Comparison of ENCODE assay signal across 29 cellular contexts in genomic region chr5:179438041-179438441, GRCh38.
DNase-seq lines count a peak whose midpoint lies in the region; ATAC-seq and TF ChIP-seq lines count a peak whose summit lies in the region.
"Had no signal": no experiment of that assay in that cellular context is flagged by ENCODE, and none has a peak within 500 bp of the region (broad histone marks: within the 10 kb centered on the region; RNA-seq: fewer than 3 reads in every experiment).

No MANE protein-coding gene starts in this region.

- no peak for TF ChIP-seq CTCF in GM23338 (conservative IDR thresholded peaks at IDR 0.05; ENCODE audit: low read depth in 2 of 2)

- H3K27ac Mint-ChIP-seq in GM23338: no peak overlapping the region
- H3K27ac Mint-ChIP-seq: activated CD4-positive, alpha-beta memory T cell treated with anti-CD3 and anti-CD28 coated beads, Interleukin-2, amount 10 ng/mL, durations not matched to agents 7 days and 5 days; CD4-positive, alpha-beta T cell; immature natural killer cell; natural killer cell; stimulated activated naive CD8-positive, alpha-beta T cell treated with anti-CD3 and anti-CD28 coated beads, Interleukin-15, Interleukin-2, amounts not matched to agents 100 ng/mL and 50 ng/mL, for 24 hours; T-helper 2 cell treated with Interferon-gamma antibody and Interleukin-4, amounts not matched to agents 5 μg/mL and 100 μg/mL, for 36 hours; WTC11 had no signal

- in situ Hi-C loops in ACHN (cut with HindIII; ENCODE audit: low pct_ligation_motif_present, low pct_unique_long_range_greater_than_20kb, low sequenced_read_pairs): no loop called here

- no peaks in the 10 kb centered on the region for H3K4me1 Mint-ChIP-seq in GM23338
- H3K4me1 Mint-ChIP-seq: activated CD4-positive, alpha-beta memory T cell treated with anti-CD3 and anti-CD28 coated beads, Interleukin-2, amount 10 ng/mL, durations not matched to agents 7 days and 5 days; central memory CD8-positive, alpha-beta T cell; immature natural killer cell; natural killer cell; WTC11 had no signal

- no peaks in the 10 kb centered on the region for H4K20me1 ChIP-seq in GM23338 (replicated peaks; ENCODE audit: insufficient read depth)

- H4K8ac ChIP-seq in trophoblast cell (ENCODE audit: low read depth, low read length): peak overlapping the region; percentile 40

- peak overlapping the region; percentile 12 for H3K18ac ChIP-seq in trophoblast cell (ENCODE audit: low read length)

- H3K9me3 Mint-ChIP-seq in GM23338: peaks cover 27% of the 10 kb centered on the region
- H3K9me3 Mint-ChIP-seq: central memory CD8-positive, alpha-beta T cell had no signal

- H3K4me2 ChIP-seq in GM23338 (no peak overlapping the region), trophoblast cell (ENCODE audit: low read length) (no peak overlapping the region)

- H2BK12ac ChIP-seq in trophoblast cell (ENCODE audit: low read length): peak overlapping the region; percentile 61

- H3K27me3 ChIP-seq in GM23338 (ENCODE audit: insufficient read depth): no peaks in the 10 kb centered on the region
- H3K27me3 ChIP-seq in trophoblast cell (ENCODE audit: insufficient read depth, low read length): no peaks in the 10 kb centered on the region
- H3K27me3 ChIP-seq: MG63, SJSA1 had no signal

- H2AFZ ChIP-seq in GM23338: peak overlapping the region; percentile 56; the same call in 1 of the 2 replicates
- H2AFZ ChIP-seq in trophoblast cell (ENCODE audit: insufficient read depth, low read length, poor library complexity): no peak overlapping the region
- H2AFZ ChIP-seq: GM23248, parathyroid adenoma had no signal

- H4K91ac ChIP-seq in trophoblast cell (ENCODE audit: low read depth, low read length): peak overlapping the region; percentile 57

- H3K4me1 ChIP-seq in GM23338 (ENCODE audit: insufficient read depth) (no peaks in the 10 kb centered on the region), trophoblast cell (ENCODE audit: control insufficient read depth in 1 of 2, insufficient read depth in 2 of 2, low read length in 2 of 2) (peaks cover 13 to 24% of the 10 kb centered on the region in 2 experiments)
- H3K4me1 ChIP-seq: parathyroid adenoma, SJSA1, transverse colon had no signal

- no peaks in the 10 kb centered on the region for H3F3A ChIP-seq in GM23338 (replicated peaks; ENCODE audit: low read depth)

- peaks cover 4% of the 10 kb centered on the region for H3K36me3 Mint-ChIP-seq in GM23338 (ENCODE audit: low read depth)
- H3K36me3 Mint-ChIP-seq: immature natural killer cell, natural killer cell had no signal

- no peak overlapping the region for H3K4me3 Mint-ChIP-seq in GM23338
- H3K4me3 Mint-ChIP-seq: activated CD4-positive, alpha-beta memory T cell treated with anti-CD3 and anti-CD28 coated beads, Interleukin-2, amount 10 ng/mL, durations not matched to agents 7 days and 5 days; CD4-positive, alpha-beta T cell; central memory CD8-positive, alpha-beta T cell; immature natural killer cell; natural killer cell; stimulated activated naive CD8-positive, alpha-beta T cell treated with anti-CD3 and anti-CD28 coated beads, Interleukin-15, Interleukin-2, amounts not matched to agents 100 ng/mL and 50 ng/mL, for 24 hours; T-helper 2 cell treated with Interferon-gamma antibody and Interleukin-4, amounts not matched to agents 5 μg/mL and 100 μg/mL, for 36 hours; WTC11 had no signal

- H3K79me2 ChIP-seq in GM23338 (replicated peaks; ENCODE audit: insufficient read depth) (no peaks in the 10 kb centered on the region), trophoblast cell (ENCODE audit: control insufficient read depth, insufficient read depth, low read length, poor library complexity) (no peaks in the 10 kb centered on the region)
- H3K79me2 ChIP-seq: parathyroid adenoma had no signal

- H3K79me1 ChIP-seq in trophoblast cell (ENCODE audit: low read length): peaks cover 10% of the 10 kb centered on the region

- H3K27me3 Mint-ChIP-seq in GM23338 (ENCODE audit: insufficient read depth, low read depth, poor library complexity): peaks cover 11% of the 10 kb centered on the region
- H3K27me3 Mint-ChIP-seq: activated CD4-positive, alpha-beta memory T cell treated with anti-CD3 and anti-CD28 coated beads, Interleukin-2, amount 10 ng/mL, durations not matched to agents 7 days and 5 days had no signal

- H3K9me2 ChIP-seq in GM23338 (ENCODE audit: insufficient read depth): no peaks in the 10 kb centered on the region; the same call in 1 of the 2 replicates

- H3K14ac ChIP-seq in trophoblast cell (ENCODE audit: low read length): peak overlapping the region; percentile 74

- H2AK5ac ChIP-seq in trophoblast cell (ENCODE audit: low read length): no peak overlapping the region

- H4K12ac ChIP-seq in trophoblast cell (ENCODE audit: low read depth, low read length): no peak overlapping the region

- H3K36me3 ChIP-seq in GM23338 (ENCODE audit: insufficient read depth): no peaks in the 10 kb centered on the region
- no peaks in the 10 kb centered on the region for H3K36me3 ChIP-seq in trophoblast cell (ENCODE audit: control insufficient read depth in 1 of 2, insufficient read depth in 2 of 2, low read length in 2 of 2)
- H3K36me3 ChIP-seq: MG63, SJSA1, transverse colon had no signal

- peak overlapping the region; percentile 42 for H2BK5ac ChIP-seq in trophoblast cell (ENCODE audit: low read depth, low read length, poor library complexity)

- WGBS in trophoblast cell (ENCODE audit: extremely low coverage, insufficient coverage, insufficient read length): no CpG with 5 or more reads among the region's 14 CpGs

- ATAC-seq in GM23338 (peak; percentile 69), SK-N-SH treated with all-trans-retinoic acid at 6 μM for 48 hours (peak; percentile 44; the same call in 1 of the 3 replicates), GM18519 (IDR thresholded peaks at IDR 0.05; ENCODE audit: low FRiP score, unreplicated experiment) (no peak)
- ATAC-seq: esophagus mucosa, natural killer cell, PC-3, WTC11 had no signal

- H3K23ac ChIP-seq in trophoblast cell (ENCODE audit: low read length): no peak overlapping the region

- peaks cover 7% of the 10 kb centered on the region for H3K9me3 ChIP-seq in trophoblast cell (ENCODE audit: insufficient read depth, low read depth, low read length)
- H3K9me3 ChIP-seq: MG63, transverse colon had no signal

- DNase-seq in GM23338 (ENCODE audit: low spot score): no peak
- peak; percentile 59 for DNase-seq in hepatic stellate cell (ENCODE audit: low spot score)
- DNase-seq in trophoblast cell: peak in 1 of 2 donors; percentile 18
- DNase-seq in ACHN: no peak
- no peak for DNase-seq in activated CD4-positive, alpha-beta T cell treated with anti-CD3 and anti-CD28 coated beads for 1 hour
- DNase-seq in germinal center (ENCODE audit: low spot score): no peak
- DNase-seq: activated CD4-positive, alpha-beta memory T cell treated with anti-CD3 and anti-CD28 coated beads, Interleukin-2, amount 10 ng/mL, durations not matched to agents 7 days and 5 days; activated T-cell treated with anti-CD3 and anti-CD28 coated beads for 4 hours; CD4-positive, alpha-beta T cell; DMS79; GM23248; immature natural killer cell; MG63; natural killer cell; NCI-H146; NCI-H774; PC-3; stimulated activated CD4-positive, alpha-beta T cell treated with anti-CD3 and anti-CD28 coated beads, Interleukin-4, amount 100 ng/mL, for 1 hour; transverse colon had no signal

- no peak overlapping the region for H3K9ac ChIP-seq in trophoblast cell (ENCODE audit: low read length)
- H3K9ac ChIP-seq: GM23248, parathyroid adenoma had no signal

- no peak overlapping the region for H3K4ac ChIP-seq in trophoblast cell (ENCODE audit: low read depth, low read length)

- H3K27ac ChIP-seq in GM23338 (ENCODE audit: low read depth) (no peak overlapping the region), trophoblast cell (ENCODE audit: low read depth, low read length) (peak overlapping the region; percentile 59)
- H3K27ac ChIP-seq: GM23248, parathyroid adenoma, SJSA1, skin epidermis, transverse colon had no signal

- peak overlapping the region; percentile 46 for H2BK120ac ChIP-seq in trophoblast cell (ENCODE audit: insufficient read depth, low read length, poor library complexity)

- H3K4me3 ChIP-seq in GM23338: no peak overlapping the region
- H3K4me3 ChIP-seq in trophoblast cell (ENCODE audit: low read depth, low read length): no peak overlapping the region
- H3K4me3 ChIP-seq: GM23248, MG63, SJSA1, skin epidermis, transverse colon had no signal

TF ChIP-seq in GM23338, 12 proteins besides CTCF, POLR2A, EP300 and RAD21 (continues in another document):
- no peak for TF ChIP-seq POLR2AphosphoS5 (IDR thresholded peaks at IDR 0.05; ENCODE audit: low read depth)
- no peak for TF ChIP-seq ZNF114 (CRISPR knock-in tag; IDR thresholded peaks at IDR 0.05)
- no peak for TF ChIP-seq EZH2 (IDR thresholded peaks at IDR 0.05; ENCODE audit: low read depth, unreplicated experiment)

TF ChIP-seq in SK-N-SH treated with all-trans-retinoic acid at 6 μM for 48 hours, 23 proteins besides CTCF, POLR2A, EP300 and RAD21:
- TF ChIP-seq TCF4 (CRISPR knock-in tag; IDR thresholded peaks at IDR 0.05; ENCODE audit: borderline replicate concordance) (peak; percentile 71; the same call in 1 of the 2 replicates), TSHZ2 (CRISPR knock-in tag; IDR thresholded peaks at IDR 0.05) (peak; percentile 23; the same call in 1 of the 2 replicates), ARNTL (CRISPR knock-in tag; IDR thresholded peaks at IDR 0.05; ENCODE audit: borderline replicate concordance, low read depth) (no peak)
